ENCODE assay signal across 22 cellular contexts in genomic region chr1:18018381-18018780, GRCh38.
"Had no signal": no experiment of that assay in that cellular context is flagged by ENCODE, and none has a peak within 500 bp of the region (broad histone marks: within the 10 kb centered on the region; RNA-seq: fewer than 3 reads in every experiment).

No MANE protein-coding gene starts in this region.

- H3K4me1 ChIP-seq: lower lobe of right lung, parathyroid adenoma, right lobe of liver, thyroid gland had no signal

- H3K36me3 ChIP-seq: lower lobe of right lung, neural progenitor cell, right lobe of liver, stomach, thyroid gland had no signal

- H3K9me3 ChIP-seq: lower lobe of right lung, right lobe of liver, stomach, thyroid gland had no signal

- DNase-seq: effector CD4-positive, alpha-beta T cell; hypothalamus; immature natural killer cell; islet precursor cell; kidney glomerular epithelial cell; left colon; left ventricle myocardium superior; lower lobe of right lung; naive thymus-derived CD8-positive, alpha-beta T cell; right lobe of liver; stimulated activated CD4-positive, alpha-beta T cell treated with anti-CD3 and anti-CD28 coated beads, Interleukin-12 subunit alpha, Interleukin-12 subunit beta, amount 100 ng/mL, for 4 hours; stimulated activated CD4-positive, alpha-beta T cell treated with anti-CD3 and anti-CD28 coated beads, Interleukin-1b, Interleukin-23, amount 100 ng/mL, for 48 hours; stimulated activated CD4-positive, alpha-beta T cell treated with anti-CD3 and anti-CD28 coated beads, Interleukin-4, amount 100 ng/mL, for 1 hour; stimulated activated CD8-positive, alpha-beta memory T cell treated with anti-CD3 and anti-CD28 coated beads, Interleukin-4, amount 100 ng/mL, for 48 hours; stimulated activated naive CD4-positive, alpha-beta T cell treated with Interleukin-2 at 50 U/mL for 16 hours; stomach; thyroid gland; trophoblast cell had no signal

- H3K4me3 ChIP-seq: dorsolateral prefrontal cortex, lower lobe of right lung, neural progenitor cell, right lobe of liver, smooth muscle cell, stomach, thyroid gland had no signal

- H3K27ac ChIP-seq: dorsolateral prefrontal cortex, lower lobe of right lung, neural progenitor cell, parathyroid adenoma, right lobe of liver, stomach, thyroid gland had no signal

- H3K27me3 ChIP-seq: right lobe of liver, thyroid gland had no signal

- ATAC-seq: left colon; left ventricle myocardium superior; lower lobe of right lung; naive thymus-derived CD8-positive, alpha-beta T cell; right lobe of liver had no signal
